15 cellular contexts compared by ENCODE assay signal in the genomic region with DNA sequence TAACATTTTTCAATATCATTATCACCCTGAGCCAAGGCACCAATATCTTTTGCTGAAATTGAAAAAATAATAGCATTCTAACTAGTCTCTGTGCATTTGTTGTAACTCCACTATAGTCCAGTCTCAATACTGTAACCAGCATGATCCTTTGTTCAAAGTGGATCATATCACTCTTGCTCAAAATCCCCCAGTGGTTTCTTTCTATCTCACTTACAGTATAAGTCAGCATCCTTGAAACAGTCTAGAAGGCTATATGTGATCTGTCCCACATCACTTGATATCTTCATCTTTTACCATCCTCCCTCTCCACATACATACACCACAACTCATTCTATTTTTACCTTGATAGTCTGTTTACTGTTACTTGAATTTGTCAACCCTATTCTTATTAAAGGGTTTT.
"Had no signal": no experiment of that assay in that cellular context is flagged by ENCODE, and none has a peak within 500 bp of the region (broad histone marks: within the 10 kb centered on the region; RNA-seq: fewer than 3 reads in every experiment).

No MANE protein-coding gene starts in this region.

- H3K27ac Mint-ChIP-seq: activated naive CD8-positive, alpha-beta T cell treated with anti-CD3 and anti-CD28 coated beads for 36 hours; nephron progenitor cell; stimulated activated naive CD8-positive, alpha-beta T cell treated with anti-CD3 and anti-CD28 coated beads, Interleukin-15, amount 100 ng/mL, for 72 hours; WTC11 had no signal

- H3K27me3 ChIP-seq: esophagus muscularis mucosa, right lobe of liver, suprapubic skin, tibial nerve had no signal

- DNase-seq: activated naive CD4-positive, alpha-beta T cell treated with Interleukin-2 at 50 U/mL for 16 hours; activated naive CD8-positive, alpha-beta T cell treated with anti-CD3 and anti-CD28 coated beads for 36 hours; activated T-cell treated with anti-CD3 and anti-CD28 coated beads, Interleukin-2, amount 50 U/mL, for 1 hour; hippocampal formation; mesenchymal stem cell; nephron progenitor cell; right lobe of liver; stimulated activated CD4-positive, alpha-beta T cell treated with anti-CD3 and anti-CD28 coated beads, Interleukin-1b, Interleukin-23, amount 100 ng/mL, for 48 hours; stimulated activated naive CD8-positive, alpha-beta T cell treated with anti-CD3 and anti-CD28 coated beads, Interleukin-15, amount 100 ng/mL, for 72 hours had no signal

- H3K36me3 Mint-ChIP-seq: activated naive CD8-positive, alpha-beta T cell treated with anti-CD3 and anti-CD28 coated beads for 36 hours; WTC11 had no signal

- H3K27ac ChIP-seq: coronary artery, esophagus muscularis mucosa, right lobe of liver, skin epidermis, suprapubic skin, tibial nerve had no signal

- ATAC-seq: stimulated activated naive CD8-positive, alpha-beta T cell treated with anti-CD3 and anti-CD28 coated beads, Interleukin-15, amount 100 ng/mL, for 72 hours; WTC11 had no signal

- H3K36me3 ChIP-seq: esophagus muscularis mucosa, right lobe of liver, suprapubic skin, tibial nerve had no signal

- H3K9me3 Mint-ChIP-seq: activated naive CD8-positive, alpha-beta T cell treated with anti-CD3 and anti-CD28 coated beads for 36 hours; nephron progenitor cell; WTC11 had no signal

- H3K4me3 ChIP-seq: coronary artery, esophagus muscularis mucosa, right lobe of liver, skin epidermis, suprapubic skin, tibial nerve had no signal

- H3K9me3 ChIP-seq: esophagus muscularis mucosa, right lobe of liver, suprapubic skin, tibial nerve had no signal

- H3K4me1 ChIP-seq: right lobe of liver had no signal

- H3K4me3 Mint-ChIP-seq: activated naive CD8-positive, alpha-beta T cell treated with anti-CD3 and anti-CD28 coated beads for 36 hours; nephron progenitor cell; stimulated activated naive CD8-positive, alpha-beta T cell treated with anti-CD3 and anti-CD28 coated beads, Interleukin-15, amount 100 ng/mL, for 72 hours; WTC11 had no signal
